Comparison of ENCODE assay signal across 15 cellular contexts in the genomic region with DNA sequence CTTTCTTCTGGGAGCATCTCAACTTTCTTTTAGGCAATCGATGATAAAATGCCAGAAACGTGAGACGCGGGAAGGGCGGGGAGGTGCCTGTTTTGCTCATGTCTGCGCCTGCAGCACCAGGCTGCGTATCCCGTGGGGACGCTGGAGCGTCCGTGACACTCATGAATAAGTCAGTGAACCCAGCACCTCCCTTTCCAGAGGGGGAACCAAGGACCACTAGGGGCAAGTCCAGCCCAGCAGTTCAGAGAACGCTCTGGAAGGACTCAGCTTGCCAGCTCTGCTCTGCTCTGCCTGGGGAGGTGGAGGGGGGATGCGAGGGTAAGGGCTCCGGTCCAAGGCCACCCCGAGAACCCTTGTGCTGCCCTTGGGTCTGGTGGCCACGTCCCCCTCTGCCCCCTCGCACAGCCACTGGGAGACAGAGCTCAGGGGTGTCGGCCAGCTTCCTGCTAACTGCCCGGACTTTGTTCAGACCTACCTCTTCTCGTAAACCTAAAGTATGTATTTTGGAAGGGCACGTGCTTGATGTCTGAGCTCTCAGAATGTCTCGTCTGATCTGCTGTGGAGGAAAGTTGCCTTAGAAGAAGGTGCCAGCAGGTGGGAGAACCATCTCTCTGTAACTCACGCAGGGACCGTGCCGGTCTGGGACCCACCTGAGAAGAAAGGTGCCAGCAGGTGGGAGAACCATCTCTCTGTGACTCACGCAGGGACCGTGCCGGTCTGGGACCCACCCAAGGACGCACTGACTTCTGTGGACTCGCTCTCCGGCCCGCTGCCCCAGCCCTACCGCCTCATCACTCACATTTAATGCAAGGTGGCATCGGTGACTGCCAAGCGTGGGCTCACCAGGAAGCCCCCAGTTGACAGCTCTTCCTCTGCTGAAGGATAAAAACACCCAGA. TPM values are rescaled to one million over a fixed set of nuclear protein-coding genes. Genes with fewer than 3 reads are reported as not detected.
"Had no signal": no experiment of that assay in that cellular context is flagged by ENCODE, and none has a peak within 500 bp of the region (broad histone marks: within the 10 kb centered on the region; RNA-seq: fewer than 3 reads in every experiment).

No MANE protein-coding gene starts in this region.

- H3K4me3 ChIP-seq: ascending aorta, breast epithelium, prostate gland, SK-N-MC had no signal

- H3K27ac Mint-ChIP-seq: activated T-helper 1 cell treated with anti-CD3 and anti-CD28 coated beads, Interleukin-12 subunit alpha, Interleukin-12 subunit beta, Interleukin-2, Interleukin-4 antibody, amounts not matched to agents 30 ng/mL and 10 ng/mL and 1 ng/mL, durations not matched to agents 14 hours and 24 hours and 36 hours had no signal

- H3K27ac ChIP-seq: ascending aorta, breast epithelium, prostate gland, SK-N-MC, WERI-Rb-1 had no signal

- FAIRE-seq: small intestine had no signal

- H3K9me3 ChIP-seq: ascending aorta, breast epithelium, prostate gland had no signal

- H3K4me1 ChIP-seq: ascending aorta, breast epithelium, prostate gland had no signal

- H3K27me3 ChIP-seq: ascending aorta had no signal

- H3K4me3 Mint-ChIP-seq: activated T-helper 1 cell treated with anti-CD3 and anti-CD28 coated beads, Interleukin-12 subunit alpha, Interleukin-12 subunit beta, Interleukin-2, Interleukin-4 antibody, amounts not matched to agents 30 ng/mL and 10 ng/mL and 1 ng/mL, durations not matched to agents 14 hours and 24 hours and 36 hours had no signal

- DNase-seq: activated CD4-positive, alpha-beta T cell treated with anti-CD3 and anti-CD28 coated beads for 1 hour; activated naive CD4-positive, alpha-beta T cell; effector memory CD4-positive, alpha-beta T cell; foreskin fibroblast; mammary epithelial cell; right cardiac atrium; small intestine; stimulated activated CD4-positive, alpha-beta T cell treated with anti-CD3 and anti-CD28 coated beads, Interleukin-4, amount 100 ng/mL, for 1 hour; WERI-Rb-1 had no signal

- H3K9me3 Mint-ChIP-seq: activated T-helper 1 cell treated with anti-CD3 and anti-CD28 coated beads, Interleukin-12 subunit alpha, Interleukin-12 subunit beta, Interleukin-2, Interleukin-4 antibody, amounts not matched to agents 30 ng/mL and 10 ng/mL and 1 ng/mL, durations not matched to agents 14 hours and 24 hours and 36 hours had no signal

- H3K36me3 ChIP-seq: ascending aorta, breast epithelium, prostate gland, WERI-Rb-1 had no signal

RNA-seq across cellular contexts. Expression of a gene that starts 34.0 kb away (rescaled TPM):
- polyA plus RNA-seq: neural cell had no signal
